ENCODE assay signal across 16 cellular contexts in the genomic region with DNA sequence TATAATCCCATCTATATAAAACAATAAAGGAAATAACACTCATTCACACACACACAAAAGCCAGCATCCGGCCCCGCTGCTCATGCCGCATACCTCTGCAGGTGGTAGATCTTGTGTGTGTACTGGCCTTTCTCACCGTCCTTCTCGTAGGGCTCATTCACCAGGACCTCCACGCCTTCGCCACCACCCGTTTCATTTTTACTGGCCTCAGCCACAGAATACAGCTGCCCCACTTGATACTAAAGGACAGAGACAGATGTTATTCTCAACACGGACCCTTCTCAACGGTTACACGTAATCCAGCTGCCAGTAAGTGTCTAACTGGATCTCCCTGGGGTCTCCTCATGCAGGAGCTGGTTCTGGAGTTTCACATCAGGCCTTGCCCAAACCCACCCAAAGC.
"Had no signal": no experiment of that assay in that cellular context is flagged by ENCODE, and none has a peak within 500 bp of the region (broad histone marks: within the 10 kb centered on the region; RNA-seq: fewer than 3 reads in every experiment).

No MANE protein-coding gene starts in this region.

- H3K27ac Mint-ChIP-seq: activated CD4-positive, alpha-beta T cell treated with anti-CD3 and anti-CD28 coated beads for 36 hours; activated CD8-positive, alpha-beta T cell treated with anti-CD3 and anti-CD28 coated beads for 36 hours; activated naive CD4-positive, alpha-beta T cell treated with anti-CD3 and anti-CD28 coated beads for 36 hours; activated T-helper 17 cell treated with anti-CD3 and anti-CD28 coated beads, Interleukin-2, amount 50 U/mL, for 72 hours; neural progenitor cell; T-cell had no signal

- H2AFZ ChIP-seq: neural progenitor cell had no signal

- H3K9me3 ChIP-seq: adrenal gland, gastrocnemius medialis had no signal

- H3K4me2 ChIP-seq: neural progenitor cell, smooth muscle cell had no signal

- H3K4me3 ChIP-seq: adrenal gland, coronary artery, gastrocnemius medialis, neural progenitor cell, smooth muscle cell had no signal

- H3K27me3 ChIP-seq: adrenal gland, gastrocnemius medialis, neural progenitor cell had no signal

- H3K4me3 Mint-ChIP-seq: activated CD4-positive, alpha-beta T cell treated with anti-CD3 and anti-CD28 coated beads for 36 hours; activated CD8-positive, alpha-beta T cell treated with anti-CD3 and anti-CD28 coated beads for 36 hours; activated naive CD4-positive, alpha-beta T cell treated with anti-CD3 and anti-CD28 coated beads for 36 hours; activated T-helper 17 cell treated with anti-CD3 and anti-CD28 coated beads, Interleukin-2, amount 50 U/mL, for 72 hours; neural progenitor cell; stimulated activated naive B cell treated with anti-CD40 and anti-IgM and Interleukin-4, amounts not matched to agents 10 μg/mL and 1 μg/mL and 100 μg/mL, for 72 hours; T-cell had no signal

- DNase-seq: activated CD4-positive, alpha-beta T cell treated with anti-CD3 and anti-CD28 coated beads for 36 hours; activated CD8-positive, alpha-beta memory T cell treated with anti-CD3 and anti-CD28 coated beads, Interleukin-2, amount 50 U/mL, for 48 hours; activated CD8-positive, alpha-beta T cell treated with anti-CD3 and anti-CD28 coated beads for 36 hours; activated naive CD4-positive, alpha-beta T cell treated with anti-CD3 and anti-CD28 coated beads for 36 hours; adrenal gland; caudate nucleus; effector CD8-positive, alpha-beta T cell; gastrocnemius medialis; midbrain; stimulated activated naive B cell treated with anti-CD40 and anti-IgM and Interleukin-4, amounts not matched to agents 10 μg/mL and 1 μg/mL and 100 μg/mL, for 72 hours; T-cell had no signal

- H3K36me3 ChIP-seq: neural progenitor cell had no signal

- ATAC-seq: activated CD4-positive, alpha-beta T cell treated with anti-CD3 and anti-CD28 coated beads for 36 hours; activated CD8-positive, alpha-beta T cell treated with anti-CD3 and anti-CD28 coated beads for 36 hours; activated T-helper 17 cell treated with anti-CD3 and anti-CD28 coated beads, Interleukin-2, amount 50 U/mL, for 72 hours; gastrocnemius medialis; stimulated activated naive B cell treated with anti-CD40 and anti-IgM and Interleukin-4, amounts not matched to agents 10 μg/mL and 1 μg/mL and 100 μg/mL, for 72 hours; T-cell had no signal

- H3K27me3 Mint-ChIP-seq: activated CD4-positive, alpha-beta T cell treated with anti-CD3 and anti-CD28 coated beads for 36 hours; activated CD8-positive, alpha-beta T cell treated with anti-CD3 and anti-CD28 coated beads for 36 hours; activated T-helper 17 cell treated with anti-CD3 and anti-CD28 coated beads, Interleukin-2, amount 50 U/mL, for 72 hours; stimulated activated naive B cell treated with anti-CD40 and anti-IgM and Interleukin-4, amounts not matched to agents 10 μg/mL and 1 μg/mL and 100 μg/mL, for 72 hours; T-cell had no signal

- H3K4me1 ChIP-seq: gastrocnemius medialis had no signal

- H3K9me3 Mint-ChIP-seq: activated CD8-positive, alpha-beta T cell treated with anti-CD3 and anti-CD28 coated beads for 36 hours; activated naive CD4-positive, alpha-beta T cell treated with anti-CD3 and anti-CD28 coated beads for 36 hours; activated T-helper 17 cell treated with anti-CD3 and anti-CD28 coated beads, Interleukin-2, amount 50 U/mL, for 72 hours; neural progenitor cell; stimulated activated naive B cell treated with anti-CD40 and anti-IgM and Interleukin-4, amounts not matched to agents 10 μg/mL and 1 μg/mL and 100 μg/mL, for 72 hours; T-cell had no signal

- H3K27ac ChIP-seq: adrenal gland, coronary artery, epithelial cell of prostate, gastrocnemius medialis, neural progenitor cell had no signal
